Comparison of ENCODE assay signal across 1 cellular context in genomic region chr2:10048501-10049171, GRCh38.
TF ChIP-seq lines count a peak whose summit lies in the region.

No MANE protein-coding gene starts in this region.

TF ChIP-seq in endothelial cell of umbilical vein, 7 proteins besides CTCF, POLR2A, EP300 and RAD21 (continued from another document):
- TF ChIP-seq EZH2 (IDR thresholded peaks at IDR 0.05; ENCODE audit: borderline replicate concordance, low read depth, low read length, severe bottlenecking) (no peak), GATA2 (IDR thresholded peaks at IDR 0.05; ENCODE audit: insufficient read depth, insufficient read length, low read depth, low read length) (no peak)
TF ChIP-seq in endothelial cell of umbilical vein: peak in this region for 0.
